Comparison of ENCODE assay signal across 20 cellular contexts in the genomic region with DNA sequence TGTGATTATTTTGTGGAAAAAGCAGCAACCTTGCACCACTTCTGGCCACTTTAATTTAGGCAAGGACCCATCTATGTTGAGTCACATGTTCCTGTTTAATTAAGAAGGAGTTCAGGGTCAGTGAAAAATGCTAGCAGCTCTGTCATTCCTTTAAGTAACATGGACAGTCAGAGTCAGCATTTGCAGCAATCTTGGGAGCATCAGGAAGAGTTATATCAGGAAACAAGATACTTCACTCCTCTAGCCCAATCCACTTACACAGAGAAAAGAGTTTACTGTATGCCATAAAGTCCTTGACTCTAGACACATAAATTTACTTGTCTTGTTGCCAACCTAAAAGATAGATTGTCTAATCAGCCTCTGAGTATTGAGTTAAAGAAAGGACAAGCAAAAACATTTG.
"Had no signal": no experiment of that assay in that cellular context is flagged by ENCODE, and none has a peak within 500 bp of the region (broad histone marks: within the 10 kb centered on the region; RNA-seq: fewer than 3 reads in every experiment).

No MANE protein-coding gene starts in this region.

- DNase-seq: activated CD4-positive, alpha-beta T cell treated with anti-CD3 and anti-CD28 coated beads, Interleukin-2, amount 10 ng/mL, durations not matched to agents 7 days and 5 days; activated CD8-positive, alpha-beta T cell treated with anti-CD3 and anti-CD28 coated beads, Interleukin-2, amount 10 ng/mL, durations not matched to agents 7 days and 5 days; activated naive CD4-positive, alpha-beta T cell treated with anti-CD3 and anti-CD28 coated beads for 36 hours; activated naive CD8-positive, alpha-beta T cell treated with anti-CD3 and anti-CD28 coated beads, Interleukin-2, amount 50 U/mL, for 24 hours; activated T-cell treated with anti-CD3 and anti-CD28 coated beads, Interleukin-2, amount 50 U/mL, for 4 hours; aorta; brain microvascular endothelial cell; colonic mucosa; endodermal cell; foreskin melanocyte; glutamatergic neuron; hippocampal formation; islet precursor cell; naive B cell; pancreas; spleen; stimulated activated CD4-positive, alpha-beta T cell treated with anti-CD3 and anti-CD28 coated beads, Interleukin-4, amount 100 ng/mL, for 4 hours; T-cell; upper lobe of right lung had no signal

- H3K36me3 ChIP-seq: brain microvascular endothelial cell, colonic mucosa, pancreas, spleen, thoracic aorta, upper lobe of right lung had no signal

- H3K27me3 ChIP-seq: brain microvascular endothelial cell, colonic mucosa, pancreas, spleen, upper lobe of right lung had no signal

- H3K27ac ChIP-seq: brain microvascular endothelial cell, colonic mucosa, pancreas, spleen, thoracic aorta, upper lobe of right lung had no signal

- H3K9me3 ChIP-seq: colonic mucosa, pancreas, spleen, thoracic aorta, upper lobe of right lung had no signal

- H3K4me1 ChIP-seq: pancreas, upper lobe of right lung had no signal

- H3K4me3 ChIP-seq: colonic mucosa, pancreas, spleen, thoracic aorta, upper lobe of right lung had no signal
